Comparison of ENCODE assay signal across 19 cellular contexts in the genomic region with DNA sequence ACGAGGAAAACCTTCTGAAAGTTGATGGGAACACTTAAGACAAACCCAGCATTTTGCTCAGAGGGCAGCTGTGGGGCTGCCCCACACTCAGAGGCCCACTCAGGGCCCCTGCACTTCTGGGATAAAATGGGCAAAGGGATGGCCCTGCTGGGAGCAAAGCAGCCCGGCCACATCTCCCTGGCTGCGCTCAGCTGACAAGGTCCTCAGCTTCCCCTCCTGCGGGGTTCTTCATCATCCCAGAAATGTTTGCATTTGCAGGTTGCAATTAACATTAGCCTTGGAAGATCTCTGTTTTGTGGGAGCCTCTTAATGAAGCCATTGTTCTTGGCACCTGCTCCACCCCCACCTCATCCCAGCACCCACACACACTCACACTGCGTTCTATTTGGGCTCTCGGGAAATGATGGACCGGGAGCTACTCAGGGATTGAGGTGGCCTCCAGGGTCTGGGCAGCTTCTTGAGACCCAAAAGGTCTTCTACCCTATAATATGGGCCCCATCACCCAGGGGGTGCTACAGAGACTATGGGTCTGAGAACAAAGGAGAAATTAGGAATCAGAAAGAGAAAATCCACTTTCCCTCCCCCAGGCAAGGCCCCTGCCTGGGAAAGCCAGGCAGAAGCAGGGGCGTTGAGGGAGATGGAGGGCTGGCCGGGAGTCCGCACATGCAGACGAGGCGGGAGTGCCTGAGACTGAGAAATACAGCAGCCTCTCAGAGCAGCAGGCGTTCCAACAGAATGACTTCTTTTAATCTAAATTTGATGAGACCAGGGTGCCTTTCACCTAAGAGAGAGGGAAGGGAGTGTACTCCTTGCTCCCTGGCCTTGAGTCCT.
"Had no signal": no experiment of that assay in that cellular context is flagged by ENCODE, and none has a peak within 500 bp of the region (broad histone marks: within the 10 kb centered on the region; RNA-seq: fewer than 3 reads in every experiment).

No MANE protein-coding gene starts in this region.

- H3K9me3 Mint-ChIP-seq: activated T-cell treated with anti-CD3 and anti-CD28 coated beads, Interleukin-2, amount 50 U/mL, for 72 hours; nephron; T-cell; type B pancreatic cell had no signal

- H3K27ac ChIP-seq: heart right ventricle, left lung, parathyroid adenoma, testis had no signal

- H3K4me3 Mint-ChIP-seq: activated naive CD4-positive, alpha-beta T cell treated with anti-CD3 and anti-CD28 coated beads for 36 hours; activated T-cell treated with anti-CD3 and anti-CD28 coated beads, Interleukin-2, amount 50 U/mL, for 72 hours; nephron; stimulated activated effector memory CD8-positive, alpha-beta T cell treated with anti-CD3 and anti-CD28 coated beads, Interleukin-12 subunit alpha, Interleukin-12 subunit beta, amount 100 ng/mL, for 72 hours; T-cell; type B pancreatic cell; WTC11 had no signal

- H3K27me3 ChIP-seq: testis had no signal

- H3K27ac Mint-ChIP-seq: activated naive CD4-positive, alpha-beta T cell treated with anti-CD3 and anti-CD28 coated beads for 36 hours; activated T-cell treated with anti-CD3 and anti-CD28 coated beads, Interleukin-2, amount 50 U/mL, for 72 hours; nephron; stimulated activated effector memory CD8-positive, alpha-beta T cell treated with anti-CD3 and anti-CD28 coated beads, Interleukin-12 subunit alpha, Interleukin-12 subunit beta, amount 100 ng/mL, for 72 hours; T-cell; type B pancreatic cell; WTC11 had no signal

- ATAC-seq: activated T-cell treated with anti-CD3 and anti-CD28 coated beads, Interleukin-2, amount 50 U/mL, for 72 hours; heart right ventricle; sciatic nerve; stimulated activated effector memory CD8-positive, alpha-beta T cell treated with anti-CD3 and anti-CD28 coated beads, Interleukin-12 subunit alpha, Interleukin-12 subunit beta, amount 100 ng/mL, for 72 hours; T-cell; WTC11 had no signal

- H3K4me3 ChIP-seq: heart right ventricle, left lung, testis had no signal

- DNase-seq: activated effector memory CD4-positive, alpha-beta T cell treated with Interleukin-2 at 50 U/mL for 16 hours; activated naive CD4-positive, alpha-beta T cell treated with anti-CD3 and anti-CD28 coated beads for 36 hours; activated T-cell treated with anti-CD3 and anti-CD28 coated beads, Interleukin-2, amount 50 U/mL, for 72 hours; amygdala; cortex of kidney; foreskin fibroblast; heart right ventricle; left lung; midbrain; small intestine; stimulated activated CD4-positive, alpha-beta T cell treated with anti-CD3 and anti-CD28 coated beads, Interleukin-2, amount 100 ng/mL, for 24 hours; testis had no signal

- H3K9me3 ChIP-seq: heart right ventricle, left lung, testis had no signal

- H3K4me1 Mint-ChIP-seq: stimulated activated effector memory CD8-positive, alpha-beta T cell treated with anti-CD3 and anti-CD28 coated beads, Interleukin-12 subunit alpha, Interleukin-12 subunit beta, amount 100 ng/mL, for 72 hours; T-cell had no signal

- H3K36me3 ChIP-seq: heart right ventricle, left lung had no signal

- H3K36me3 Mint-ChIP-seq: stimulated activated effector memory CD8-positive, alpha-beta T cell treated with anti-CD3 and anti-CD28 coated beads, Interleukin-12 subunit alpha, Interleukin-12 subunit beta, amount 100 ng/mL, for 72 hours; T-cell; type B pancreatic cell; WTC11 had no signal
